12 cellular contexts compared by ENCODE assay signal in genomic region chr15:98954411-98954810, GRCh38. TPM values are rescaled to one million over a fixed set of nuclear protein-coding genes. Genes with fewer than 3 reads are reported as not detected.
DNase-seq lines count a peak whose midpoint lies in the region; ATAC-seq and TF ChIP-seq lines count a peak whose summit lies in the region.
"Had no signal": no experiment of that assay in that cellular context is flagged by ENCODE, and none has a peak within 500 bp of the region (broad histone marks: within the 10 kb centered on the region; RNA-seq: fewer than 3 reads in every experiment).

No MANE protein-coding gene starts in this region.

- H3K27ac ChIP-seq in dorsolateral prefrontal cortex, result peak overlapping the region; percentile 44 to 95 (median 84)

- no peaks in the 10 kb centered on the region for H3K27me3 Mint-ChIP-seq in natural killer cell (ENCODE audit: low read depth in 2 of 2)
- no peaks in the 10 kb centered on the region for H3K27me3 Mint-ChIP-seq in natural killer cell treated with Interleukin-12 subunit alpha and Interleukin-12 subunit beta and Interleukin-15 and Interleukin-18, amount 100 ng/mL, for 72 hours
- H3K27me3 Mint-ChIP-seq in activated CD4-positive, alpha-beta memory T cell treated with anti-CD3 and anti-CD28 coated beads for 36 hours, result no peaks in the 10 kb centered on the region
- H3K27me3 Mint-ChIP-seq: CD4-positive, CD25-positive, alpha-beta regulatory T cell had no signal

- H3K9me3 Mint-ChIP-seq in natural killer cell, result no peaks in the 10 kb centered on the region
- no peaks in the 10 kb centered on the region for H3K9me3 Mint-ChIP-seq in natural killer cell treated with Interleukin-12 subunit alpha and Interleukin-12 subunit beta and Interleukin-15 and Interleukin-18, amount 100 ng/mL, for 72 hours
- no peaks in the 10 kb centered on the region for H3K9me3 Mint-ChIP-seq in activated CD4-positive, alpha-beta memory T cell treated with anti-CD3 and anti-CD28 coated beads for 36 hours
- H3K9me3 Mint-ChIP-seq: CD4-positive, CD25-positive, alpha-beta regulatory T cell had no signal

- H3K4me1 Mint-ChIP-seq in natural killer cell, result peaks cover 55 to 61% of the 10 kb centered on the region in 2 donors
- H3K4me1 Mint-ChIP-seq in natural killer cell treated with Interleukin-12 subunit alpha and Interleukin-12 subunit beta and Interleukin-15 and Interleukin-18, amount 100 ng/mL, for 72 hours (ENCODE audit: low read depth in 2 of 2), result peaks cover 19 to 45% of the 10 kb centered on the region in 2 donors
- peaks cover 18% of the 10 kb centered on the region for H3K4me1 Mint-ChIP-seq in activated CD4-positive, alpha-beta memory T cell treated with anti-CD3 and anti-CD28 coated beads for 36 hours (ENCODE audit: low read depth)

- POLR2A ChIA-PET in activated CD4-positive, alpha-beta memory T cell treated with anti-CD3 and anti-CD28 coated beads for 36 hours (lab: Charles Lee), result no interaction called here

- intact Hi-C loops in natural killer cell (cut with micrococcal nuclease), result loop anchor here (5.0 kb wide), 2 partner anchors 103 to 302 kb away; no protein-coding TSS in a partner anchor
- intact Hi-C loops in dorsolateral prefrontal cortex (cut with DNase I), result loop anchor here in 1 of 2 donors (2.0 kb wide), 1 partner anchor 98 kb away; no protein-coding TSS in a partner anchor
- intact Hi-C loops in activated CD4-positive, alpha-beta memory T cell treated with anti-CD3 and anti-CD28 coated beads for 36 hours (cut with micrococcal nuclease), result no loop called here

- H3K27me3 ChIP-seq in dorsolateral prefrontal cortex, result no peaks in the 10 kb centered on the region

- peak overlapping the region; percentile 25 for H3K4me3 Mint-ChIP-seq in natural killer cell
- no peak overlapping the region for H3K4me3 Mint-ChIP-seq in natural killer cell treated with Interleukin-12 subunit alpha and Interleukin-12 subunit beta and Interleukin-15 and Interleukin-18, amount 100 ng/mL, for 72 hours
- no peak overlapping the region for H3K4me3 Mint-ChIP-seq in activated CD4-positive, alpha-beta memory T cell treated with anti-CD3 and anti-CD28 coated beads for 36 hours

- ATAC-seq in natural killer cell, result no peak
- ATAC-seq in natural killer cell treated with Interleukin-12 subunit alpha and Interleukin-12 subunit beta and Interleukin-15 and Interleukin-18, amount 100 ng/mL, for 72 hours, result no peak
- ATAC-seq in GM18517 (IDR thresholded peaks at IDR 0.05; ENCODE audit: unreplicated experiment), result no peak
- ATAC-seq in stimulated activated naive CD8-positive, alpha-beta T cell treated with anti-CD3 and anti-CD28 coated beads, Interleukin-15, Interleukin-2, amounts not matched to agents 100 U/mL and 50 U/mL, for 24 hours, result no peak

- H3K27ac Mint-ChIP-seq in natural killer cell, result no peak overlapping the region
- no peak overlapping the region for H3K27ac Mint-ChIP-seq in natural killer cell treated with Interleukin-12 subunit alpha and Interleukin-12 subunit beta and Interleukin-15 and Interleukin-18, amount 100 ng/mL, for 72 hours
- H3K27ac Mint-ChIP-seq in activated CD4-positive, alpha-beta memory T cell treated with anti-CD3 and anti-CD28 coated beads for 36 hours, result no peak overlapping the region
- H3K27ac Mint-ChIP-seq: CD4-positive, CD25-positive, alpha-beta regulatory T cell had no signal

- CTCF ChIA-PET in activated CD4-positive, alpha-beta memory T cell treated with anti-CD3 and anti-CD28 coated beads for 36 hours (lab: Charles Lee), result no interaction called here

- H3K4me3 ChIP-seq in dorsolateral prefrontal cortex, result peak overlapping the region in 1 of 59 donors; percentile 12

- no peak for DNase-seq in natural killer cell
- no peak for DNase-seq in natural killer cell treated with Interleukin-12 subunit alpha and Interleukin-12 subunit beta and Interleukin-15 and Interleukin-18, amount 100 ng/mL, for 72 hours (ENCODE audit: low spot score)
- DNase-seq in dorsolateral prefrontal cortex, result peak; percentile 41 to 84 (median 72)
- DNase-seq in mucosa of gallbladder (ENCODE audit: low spot score), result peak; percentile 67
- DNase-seq in NCI-H748 treated with DMSO at 0.1 percent for 48 hours (lab: John Stamatoyannopoulos, UW), result no peak
- no peak for DNase-seq in stimulated activated naive CD8-positive, alpha-beta T cell treated with anti-CD3 and anti-CD28 coated beads, Interleukin-15, Interleukin-2, amounts not matched to agents 100 U/mL and 50 U/mL, for 24 hours
- DNase-seq in activated CD4-positive, alpha-beta memory T cell treated with anti-CD3 and anti-CD28 coated beads for 36 hours, result no peak
- DNase-seq: CD4-positive, CD25-positive, alpha-beta regulatory T cell; GOT3; NCI-H345 had no signal

- H3K36me3 Mint-ChIP-seq in natural killer cell, result no peaks in the 10 kb centered on the region
- no peaks in the 10 kb centered on the region for H3K36me3 Mint-ChIP-seq in natural killer cell treated with Interleukin-12 subunit alpha and Interleukin-12 subunit beta and Interleukin-15 and Interleukin-18, amount 100 ng/mL, for 72 hours
- H3K36me3 Mint-ChIP-seq in activated CD4-positive, alpha-beta memory T cell treated with anti-CD3 and anti-CD28 coated beads for 36 hours, result peaks cover 11% of the 10 kb centered on the region

- TF ChIP-seq CTCF in natural killer cell (IDR thresholded peaks at IDR 0.05), result no peak
- TF ChIP-seq CTCF in dorsolateral prefrontal cortex (IDR thresholded peaks at IDR 0.05 in 54 of 56, conservative IDR thresholded peaks at IDR 0.05 in 2 of 56; ENCODE audit: low read depth in 1 of 56, partially characterized antibody in 56 of 56), result peak in 1 of 56 donors; percentile 16

RNA-seq across cellular contexts. Expression of gene PGPEP1L, which starts 53.2 kb away (rescaled TPM):
- total RNA-seq in natural killer cell (not detected), dorsolateral prefrontal cortex (1 to 10 TPM in 66 of 120 experiments, under 1 TPM in 41, not detected in 13; 0.36 to 3.0 (median 1.2) TPM), mucosa of gallbladder (0.29 TPM)
- total RNA-seq in natural killer cell treated with Interleukin-12 subunit alpha and Interleukin-12 subunit beta and Interleukin-15 and Interleukin-18, amount 100 ng/mL, for 72 hours, result not detected
- not detected for total RNA-seq in activated CD4-positive, alpha-beta memory T cell treated with anti-CD3 and anti-CD28 coated beads for 36 hours
- total RNA-seq: activated CD8-positive, alpha-beta memory T cell treated with anti-CD3 and anti-CD28 coated beads for 36 hours; CD4-positive, CD25-positive, alpha-beta regulatory T cell had no signal

Comparison
In these comparisons a context has a peak if more than half of its experiments do, and no peak if none do; other contexts are left out.
1. DNase-seq: peak in dorsolateral prefrontal cortex (10 of 10) and mucosa of gallbladder (single experiment); none in natural killer cell (single experiment), natural killer cell treated with Interleukin-12 subunit alpha and Interleukin-12 subunit beta and Interleukin-15 and Interleukin-18, amount 100 ng/mL, for 72 hours (single experiment), NCI-H748 treated with DMSO at 0.1 percent for 48 hours (single experiment), stimulated activated naive CD8-positive, alpha-beta T cell treated with anti-CD3 and anti-CD28 coated beads, Interleukin-15, Interleukin-2, amounts not matched to agents 100 U/mL and 50 U/mL, for 24 hours (single experiment) and activated CD4-positive, alpha-beta memory T cell treated with anti-CD3 and anti-CD28 coated beads for 36 hours (single experiment).